In genomic region chr6:30884521-30885480, GRCh38 we compare ENCODE assay signal across 8 cellular contexts.
DNase-seq lines count a peak whose midpoint lies in the region; ATAC-seq and TF ChIP-seq lines count a peak whose summit lies in the region.

No MANE protein-coding gene starts in this region.

- ATAC-seq in GM19463 (IDR thresholded peaks at IDR 0.05; ENCODE audit: unreplicated experiment) (peak; percentile 34), HG03432 (IDR thresholded peaks at IDR 0.05; ENCODE audit: unreplicated experiment) (no peak)

- in situ Hi-C loops in brain microvascular endothelial cell (cut with HindIII; ENCODE audit: low pct_ligation_motif_present, low sequenced_read_pairs) = no loop called here

- DNase-seq in AG08395 (ENCODE audit: low spot score) (peak; percentile 50), brain microvascular endothelial cell (peak; percentile 9), iPS-NIHi7 (ENCODE audit: extremely low spot score) (peak; percentile 56), skeletal muscle cell (ENCODE audit: low read depth) (no peak)
- no peak for DNase-seq in NK-92 treated with Interleukin-12 subunit alpha and Interleukin-12 subunit beta, amount 100 ng/mL, for 24 hours (lab: John Stamatoyannopoulos, UW)

- no peak for TF ChIP-seq CTCF in brain microvascular endothelial cell (IDR thresholded peaks at IDR 0.05; ENCODE audit: low read depth, low read length, missing control alignments)

- peak; percentile 52 for TF ChIP-seq POLR2A in Raji (IDR thresholded peaks at IDR 0.05; ENCODE audit: insufficient read depth, low read depth, low read length)

- H3K36me3 ChIP-seq in brain microvascular endothelial cell (replicated peaks) = no peaks in the 10 kb centered on the region

- H3K27me3 ChIP-seq in brain microvascular endothelial cell (replicated peaks) = no peaks in the 10 kb centered on the region

- H3K27ac ChIP-seq in brain microvascular endothelial cell = no peak overlapping the region

- H3K4me3 ChIP-seq in brain microvascular endothelial cell (ENCODE audit: low read depth, low read length) (peak overlapping the region; percentile 62), skeletal muscle cell (ENCODE audit: low read depth, low read length) (peak overlapping the region; percentile 76)

Comparison
In these comparisons a context has a peak if more than half of its experiments do, and no peak if none do; other contexts are left out.
1. DNase-seq: peak in AG08395 (single experiment), brain microvascular endothelial cell (single experiment) and iPS-NIHi7 (single experiment); none in skeletal muscle cell (single experiment) and NK-92 treated with Interleukin-12 subunit alpha and Interleukin-12 subunit beta, amount 100 ng/mL, for 24 hours (single experiment).